In the genomic region with DNA sequence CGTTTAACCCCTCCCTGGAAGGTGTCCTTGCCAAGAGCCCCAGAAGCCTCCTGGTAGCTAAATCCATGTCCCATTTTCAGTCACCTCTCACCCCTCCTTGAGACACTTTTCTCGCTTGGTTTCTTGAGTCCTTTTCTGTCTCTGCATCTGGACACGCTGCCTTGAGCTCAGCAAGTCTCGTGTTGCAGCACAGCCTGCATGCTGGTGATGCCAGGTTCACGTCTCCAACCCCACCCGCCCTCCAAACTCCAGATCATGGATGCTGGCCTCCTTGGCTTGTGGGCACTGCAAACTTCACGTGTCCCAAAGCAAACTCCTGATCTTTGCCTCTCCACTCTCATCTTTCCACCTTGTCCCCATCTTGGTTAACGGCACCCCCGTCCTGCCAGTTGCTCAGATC, we compare ENCODE assay signal across 18 cellular contexts. TPM values are rescaled to one million over a fixed set of nuclear protein-coding genes. Genes with fewer than 3 reads are reported as not detected.
DNase-seq lines count a peak whose midpoint lies in the region; ATAC-seq and TF ChIP-seq lines count a peak whose summit lies in the region.
"Had no signal": no experiment of that assay in that cellular context is flagged by ENCODE, and none has a peak within 500 bp of the region (broad histone marks: within the 10 kb centered on the region; RNA-seq: fewer than 3 reads in every experiment).

No MANE protein-coding gene starts in this region.

- H3K36me3 ChIP-seq in HUES6 (ENCODE audit: control insufficient read depth, insufficient read depth, low read length): peaks cover 21% of the 10 kb centered on the region
- H3K36me3 ChIP-seq in RWPE2 (ENCODE audit: low read depth): peaks cover 16% of the 10 kb centered on the region
- H3K36me3 ChIP-seq in endodermal cell (ENCODE audit: control insufficient read depth, insufficient read depth, low read length): peaks cover 4% of the 10 kb centered on the region
- no peaks in the 10 kb centered on the region for H3K36me3 ChIP-seq in parathyroid adenoma (ENCODE audit: control insufficient read depth, insufficient read depth, low read length)
- H3K36me3 ChIP-seq: gastrocnemius medialis, ovary had no signal

- H3K4me2 ChIP-seq in parathyroid adenoma (ENCODE audit: low read length): no peak overlapping the region

- H2AFZ ChIP-seq in parathyroid adenoma: peak overlapping the region; percentile 21

- peak overlapping the region; percentile 16 for H3K27ac Mint-ChIP-seq in endodermal cell
- H3K27ac Mint-ChIP-seq: activated naive CD4-positive, alpha-beta T cell treated with anti-CD3 and anti-CD28 coated beads for 36 hours; HFFc6 had no signal

- no peaks in the 10 kb centered on the region for H3K79me2 ChIP-seq in parathyroid adenoma

- H3K9me3 Mint-ChIP-seq in endodermal cell: peaks cover 1% of the 10 kb centered on the region
- H3K9me3 Mint-ChIP-seq: activated naive CD4-positive, alpha-beta T cell treated with anti-CD3 and anti-CD28 coated beads for 36 hours; HFFc6; stimulated activated naive CD8-positive, alpha-beta T cell treated with anti-CD3 and anti-CD28 coated beads, Interleukin-15, amount 100 ng/mL, for 72 hours had no signal

- H3K27me3 ChIP-seq in HUES6 (ENCODE audit: control insufficient read depth, insufficient read depth, low read length): no peaks in the 10 kb centered on the region
- no peaks in the 10 kb centered on the region for H3K27me3 ChIP-seq in RWPE2 (ENCODE audit: insufficient read depth, poor library complexity, severe bottlenecking)
- H3K27me3 ChIP-seq in endodermal cell (ENCODE audit: control insufficient read depth, insufficient read depth, low read length, poor library complexity, severe bottlenecking): no peaks in the 10 kb centered on the region
- no peaks in the 10 kb centered on the region for H3K27me3 ChIP-seq in parathyroid adenoma (ENCODE audit: control insufficient read depth, insufficient read depth, low read length)
- H3K27me3 ChIP-seq: gastrocnemius medialis, ovary had no signal

- H3K4me1 ChIP-seq in HUES6 (ENCODE audit: control insufficient read depth, insufficient read depth, low read length) (peaks cover 20% of the 10 kb centered on the region), RWPE2 (ENCODE audit: insufficient read depth, poor library complexity, severe bottlenecking) (no peaks in the 10 kb centered on the region), endodermal cell (ENCODE audit: control insufficient read depth, insufficient read depth, low read length) (no peaks in the 10 kb centered on the region), parathyroid adenoma (peaks cover 7% of the 10 kb centered on the region)

- H3K4me3 Mint-ChIP-seq in endodermal cell: no peak overlapping the region
- H3K4me3 Mint-ChIP-seq: activated naive CD4-positive, alpha-beta T cell treated with anti-CD3 and anti-CD28 coated beads for 36 hours; HFFc6; stimulated activated naive CD8-positive, alpha-beta T cell treated with anti-CD3 and anti-CD28 coated beads, Interleukin-15, amount 100 ng/mL, for 72 hours had no signal

- no peaks in the 10 kb centered on the region for H3K27me3 Mint-ChIP-seq in endodermal cell (ENCODE audit: insufficient read depth)
- H3K27me3 Mint-ChIP-seq: stimulated activated naive CD8-positive, alpha-beta T cell treated with anti-CD3 and anti-CD28 coated beads, Interleukin-15, amount 100 ng/mL, for 72 hours had no signal

- H3K36me3 Mint-ChIP-seq in endodermal cell (ENCODE audit: low read depth): peaks cover 29% of the 10 kb centered on the region

- no peak overlapping the region for H3K4me3 ChIP-seq in HUES6 (ENCODE audit: low read depth, low read length)
- no peak overlapping the region for H3K4me3 ChIP-seq in RWPE2 (ENCODE audit: severe bottlenecking)
- H3K4me3 ChIP-seq in endodermal cell (ENCODE audit: low read length): no peak overlapping the region
- H3K4me3 ChIP-seq in parathyroid adenoma (ENCODE audit: low read depth, low read length): no peak overlapping the region
- H3K4me3 ChIP-seq: gastrocnemius medialis, K562, ovary had no signal

- ATAC-seq in RWPE2 (ENCODE audit: low read depth): no peak
- ATAC-seq in GM19467 (IDR thresholded peaks at IDR 0.05; ENCODE audit: unreplicated experiment): no peak
- ATAC-seq: K562 had no signal

- DNase-seq in RWPE2 (ENCODE audit: low spot score) (peak; percentile 24), endodermal cell (no peak), OCI-M1 (lab: John Stamatoyannopoulos, UW) (no peak), T1000 (lab: John Stamatoyannopoulos, UW) (no peak), superior temporal gyrus (ENCODE audit: extremely low spot score) (no peak)
- DNase-seq: activated CD4-positive, alpha-beta T cell treated with anti-CD3 and anti-CD28 coated beads for 48 hours; activated naive CD4-positive, alpha-beta T cell treated with anti-CD3 and anti-CD28 coated beads for 36 hours; DND-41; HFFc6; NCI-H2029 treated with DMSO at 0.1 percent for 48 hours; RPMI8226; stimulated activated naive CD8-positive, alpha-beta T cell treated with anti-CD3 and anti-CD28 coated beads, Interleukin-15, amount 100 ng/mL, for 72 hours had no signal

- TF ChIP-seq CTCF in RWPE2 (IDR thresholded peaks at IDR 0.05; ENCODE audit: poor library complexity, severe bottlenecking) (no peak), endodermal cell (conservative IDR thresholded peaks at IDR 0.05) (no peak), parathyroid adenoma (IDR thresholded peaks at IDR 0.05) (no peak)

- H3K4me1 Mint-ChIP-seq in endodermal cell: peaks cover 14% of the 10 kb centered on the region

- H3K9ac ChIP-seq in HUES6 (ENCODE audit: low read length): peak overlapping the region; percentile 27
- H3K9ac ChIP-seq in endodermal cell (ENCODE audit: extremely low read depth, low read length, poor library complexity, severe bottlenecking): no peak overlapping the region
- H3K9ac ChIP-seq in parathyroid adenoma: no peak overlapping the region

- H3K27ac ChIP-seq in HUES6 (ENCODE audit: low read depth, low read length) (no peak overlapping the region), RWPE2 (ENCODE audit: poor library complexity, severe bottlenecking) (no peak overlapping the region), endodermal cell (ENCODE audit: low read depth, low read length) (peak overlapping the region; percentile 75), parathyroid adenoma (no peak overlapping the region)
- H3K27ac ChIP-seq: gastrocnemius medialis, ovary had no signal

- WGBS in endodermal cell (ENCODE audit: insufficient coverage in 1 of 2, insufficient read length in 1 of 2), 2 experiments: 76 to 80% methylated on average over 8 to 9 of the region's 9 CpGs

- peaks cover 2% of the 10 kb centered on the region; the same call in 1 of the 2 replicates for H3K9me3 ChIP-seq in HUES6 (ENCODE audit: control insufficient read depth, insufficient read depth, low read depth, low read length)
- H3K9me3 ChIP-seq in RWPE2 (ENCODE audit: severe bottlenecking): no peaks in the 10 kb centered on the region
- H3K9me3 ChIP-seq in endodermal cell (ENCODE audit: control insufficient read depth, low read length): peaks cover 6% of the 10 kb centered on the region
- no peaks in the 10 kb centered on the region for H3K9me3 ChIP-seq in parathyroid adenoma (ENCODE audit: control insufficient read depth, low read length)
- H3K9me3 ChIP-seq: gastrocnemius medialis, ovary had no signal

RNA-seq across cellular contexts. Expression of a gene that starts 39.3 kb away (rescaled TPM):
- total RNA-seq in endodermal cell: 10 to 100 TPM; 27.3 to 40.3 TPM
- polyA plus RNA-seq in endodermal cell (2013, experiment 1 of 2): 42.5 TPM
- 38.4 TPM for polyA plus RNA-seq in endodermal cell (2013, experiment 2 of 2)

RNA-seq across cellular contexts. Expression of a gene that starts 39.3 kb away (rescaled TPM):
- total RNA-seq in endodermal cell: 10 to 100 TPM; 37.2 to 38.2 TPM
- polyA plus RNA-seq in endodermal cell (2013, experiment 1 of 2): 40.6 TPM
- polyA plus RNA-seq in endodermal cell (2013, experiment 2 of 2): 35.9 TPM
